Comparison of ENCODE assay signal across 13 cellular contexts in genomic region chr13:97459215-97459772, GRCh38. TPM values are rescaled to one million over a fixed set of nuclear protein-coding genes. Genes with fewer than 3 reads are reported as not detected.
DNase-seq lines count a peak whose midpoint lies in the region; ATAC-seq and TF ChIP-seq lines count a peak whose summit lies in the region.
"Had no signal": no experiment of that assay in that cellular context is flagged by ENCODE, and none has a peak within 500 bp of the region (broad histone marks: within the 10 kb centered on the region; RNA-seq: fewer than 3 reads in every experiment).

No MANE protein-coding gene starts in this region.

- DNase-seq in GM06990 (ENCODE audit: extremely low read depth, insufficient read length), result peak; percentile 22
- DNase-seq in caudate nucleus (lab: John Stamatoyannopoulos, UW), result no peak
- no peak for DNase-seq in omental fat pad (ENCODE audit: low spot score)
- DNase-seq: activated CD4-positive, alpha-beta T cell treated with anti-CD3 and anti-CD28 coated beads, Interleukin-2, amount 50 U/mL, for 1 hour; NCI-H1105 treated with DMSO at 0.1 percent for 48 hours; upper lobe of left lung had no signal

- H3K4me3 ChIP-seq in GM06990 (replicated peaks; ENCODE audit: low read depth, low read length), result peak overlapping the region; percentile 50
- H3K4me3 ChIP-seq: esophagus muscularis mucosa, upper lobe of left lung had no signal

- TF ChIP-seq CTCF in GM06990 (IDR thresholded peaks at IDR 0.05; ENCODE audit: insufficient read depth, low read length, poor library complexity, severe bottlenecking), result no peak
- no peak for TF ChIP-seq CTCF in omental fat pad (IDR thresholded peaks at IDR 0.05)

- peaks cover 2% of the 10 kb centered on the region for H3K36me3 ChIP-seq in GM06990 (ENCODE audit: control insufficient read depth, insufficient read depth, low read length)
- H3K36me3 ChIP-seq: neutrophil had no signal

- peak; percentile 27 for ATAC-seq in GM18909 (IDR thresholded peaks at IDR 0.05; ENCODE audit: poor library complexity, unreplicated experiment)
- peak; percentile 28 for ATAC-seq in HG02852 (IDR thresholded peaks at IDR 0.05; ENCODE audit: unreplicated experiment)
- no peak for ATAC-seq in HG03457 (IDR thresholded peaks at IDR 0.05; ENCODE audit: unreplicated experiment)
- ATAC-seq in GM19452 (IDR thresholded peaks at IDR 0.05; ENCODE audit: unreplicated experiment), result no peak
- ATAC-seq in HG03097 (IDR thresholded peaks at IDR 0.05; ENCODE audit: low FRiP score, unreplicated experiment), result no peak
- ATAC-seq in omental fat pad (ENCODE audit: low FRiP score), result no peak

- no peaks in the 10 kb centered on the region for H3K27me3 ChIP-seq in GM06990 (replicated peaks; ENCODE audit: control insufficient read depth, insufficient read depth, low read length)
- H3K27me3 ChIP-seq: esophagus muscularis mucosa, neutrophil, upper lobe of left lung had no signal

- H3K27ac ChIP-seq in caudate nucleus (ENCODE audit: low read depth, low read length), result peak overlapping the region; percentile 12
- H3K27ac ChIP-seq: esophagus muscularis mucosa, neutrophil had no signal

RNA-seq across cellular contexts. Expression of gene RAP2A, which starts 25.3 kb away (rescaled TPM):
- total RNA-seq in omental fat pad, result 10 to 100 TPM; 18.2 to 42.9 (median 29.6) TPM

Comparison
In these comparisons a context has a peak if more than half of its experiments do, and no peak if none do; other contexts are left out.
1. ATAC-seq: peak in GM18909 (single experiment) and HG02852 (single experiment); none in HG03457 (single experiment), GM19452 (single experiment), HG03097 (single experiment) and omental fat pad (single experiment).